Comparison of ENCODE assay signal across 1 cellular context in genomic region chr19:51354742-51355148, GRCh38.
TF ChIP-seq lines count a peak whose summit lies in the region.

No MANE protein-coding gene starts in this region.

TF ChIP-seq in IMR-90, 13 proteins besides CTCF, POLR2A, EP300 and RAD21:
- TF ChIP-seq BHLHE40 (IDR thresholded peaks at IDR 0.05; ENCODE audit: low read depth, low read length) (no peak), NFE2L2 (IDR thresholded peaks at IDR 0.05; ENCODE audit: low read depth, low read length) (no peak), CEBPB (IDR thresholded peaks at IDR 0.05; ENCODE audit: low read depth, low read length) (no peak), USF2 (IDR thresholded peaks at IDR 0.05; ENCODE audit: low read depth, low read length) (no peak), ELK1 (IDR thresholded peaks at IDR 0.05; ENCODE audit: borderline replicate concordance, low read depth, low read length) (no peak), RFX5 (IDR thresholded peaks at IDR 0.05; ENCODE audit: low read depth, low read length) (no peak), CHD1 (IDR thresholded peaks at IDR 0.05; ENCODE audit: low read depth, low read length) (no peak), MAZ (IDR thresholded peaks at IDR 0.05; ENCODE audit: borderline replicate concordance, low read depth, low read length) (no peak), MAFK (IDR thresholded peaks at IDR 0.05; ENCODE audit: low read depth, low read length) (no peak), FOS (IDR thresholded peaks at IDR 0.05; ENCODE audit: low read depth, low read length) (no peak), RCOR1 (IDR thresholded peaks at IDR 0.05; ENCODE audit: insufficient replicate concordance, low read length) (no peak), MXI1 (IDR thresholded peaks at IDR 0.05; ENCODE audit: borderline replicate concordance, low read depth, low read length) (no peak), SMC3 (IDR thresholded peaks at IDR 0.05; ENCODE audit: low read depth, low read length) (no peak)
